ENCODE assay signal across 11 cellular contexts in genomic region chr5:119385136-119386128, GRCh38. TPM values are rescaled to one million over a fixed set of nuclear protein-coding genes. Genes with fewer than 3 reads are reported as not detected.
A peak's percentile ranks its signal among the peaks of the same experiment; 100 is the strongest.
DNase-seq lines count a peak whose midpoint lies in the region; ATAC-seq, FAIRE-seq and TF ChIP-seq lines count a peak whose summit lies in the region.
"Had no signal": no experiment of that assay in that cellular context is flagged by ENCODE, and none has a peak within 500 bp of the region (broad histone marks: within the 10 kb centered on the region; RNA-seq: fewer than 3 reads in every experiment).

No MANE protein-coding gene starts in this region.

- no peaks in the 10 kb centered on the region for H3K27me3 ChIP-seq in pancreas
- H3K27me3 ChIP-seq in Caco-2 (replicated peaks; ENCODE audit: control insufficient read depth, insufficient read depth, low read length) = no peaks in the 10 kb centered on the region

- peaks cover 12 to 16% (median 12%) of the 10 kb centered on the region in 3 donors for H3K4me1 ChIP-seq in pancreas
- peaks cover 7% of the 10 kb centered on the region; the same call in 1 of the 2 replicates for H3K4me1 ChIP-seq in Caco-2
- H3K4me1 ChIP-seq: A549 had no signal

- H3K27me3 Mint-ChIP-seq in activated CD4-positive, alpha-beta T cell treated with anti-CD3 and anti-CD28 coated beads for 36 hours = no peaks in the 10 kb centered on the region
- H3K27me3 Mint-ChIP-seq in WTC11 (ENCODE audit: low read depth) = no peaks in the 10 kb centered on the region
- H3K27me3 Mint-ChIP-seq in Caco-2 (ENCODE audit: insufficient read depth, unreplicated experiment) = no peaks in the 10 kb centered on the region

- POLR2A ChIA-PET in activated CD4-positive, alpha-beta T cell treated with anti-CD3 and anti-CD28 coated beads for 36 hours (lab: Charles Lee) = interaction anchor here (0.6 kb wide), 1 partner anchor 29 kb away, joined by 4 read pairs; no protein-coding TSS in a partner anchor
- POLR2A ChIA-PET in WTC11 (lab: Charles Lee) = no interaction called here
- POLR2A ChIA-PET in Caco-2 (lab: Charles Lee) = no interaction called here

- 82 to 83% methylated on average over 6 of the region's 6 CpGs for WGBS in pancreas, 2 donors

- no peaks in the 10 kb centered on the region for H3K9me3 Mint-ChIP-seq in activated CD4-positive, alpha-beta T cell treated with anti-CD3 and anti-CD28 coated beads for 36 hours (ENCODE audit: low read depth)
- H3K9me3 Mint-ChIP-seq in WTC11 = no peaks in the 10 kb centered on the region
- no peaks in the 10 kb centered on the region for H3K9me3 Mint-ChIP-seq in Caco-2 (ENCODE audit: unreplicated experiment)

- DNase-seq in activated CD4-positive, alpha-beta T cell treated with anti-CD3 and anti-CD28 coated beads for 36 hours = no peak
- no peak for DNase-seq in activated CD4-positive, alpha-beta T cell treated with anti-CD3 and anti-CD28 coated beads for 48 hours
- DNase-seq in WTC11 (ENCODE audit: low spot score) = no peak
- DNase-seq in pancreas = no peak
- DNase-seq in Caco-2 = no peak
- no peak for DNase-seq in NCI-H146 treated with DMSO at 0.1 percent for 48 hours (lab: John Stamatoyannopoulos, UW; ENCODE audit: unreplicated experiment)
- DNase-seq: activated CD4-positive, alpha-beta T cell treated with anti-CD3 and anti-CD28 coated beads for 1 hour; NCI-H526 treated with DMSO at 0.1 percent for 48 hours had no signal

- H3K27ac Mint-ChIP-seq in activated CD4-positive, alpha-beta T cell treated with anti-CD3 and anti-CD28 coated beads for 36 hours = peak overlapping the region; percentile 91
- H3K27ac Mint-ChIP-seq in WTC11 = 0 out of 2 replicates have a peak overlapping the region, but pooled peaks have one; percentile 47
- no peak overlapping the region for H3K27ac Mint-ChIP-seq in Caco-2 (ENCODE audit: unreplicated experiment)

- H3K4me1 Mint-ChIP-seq in activated CD4-positive, alpha-beta T cell treated with anti-CD3 and anti-CD28 coated beads for 36 hours = peaks cover 92% of the 10 kb centered on the region
- H3K4me1 Mint-ChIP-seq in WTC11 = peaks cover 52% of the 10 kb centered on the region
- peaks cover 9% of the 10 kb centered on the region for H3K4me1 Mint-ChIP-seq in Caco-2 (ENCODE audit: low read depth, unreplicated experiment)

- peaks cover 56% of the 10 kb centered on the region for H3K36me3 Mint-ChIP-seq in activated CD4-positive, alpha-beta T cell treated with anti-CD3 and anti-CD28 coated beads for 36 hours (ENCODE audit: low read depth)
- no peaks in the 10 kb centered on the region for H3K36me3 Mint-ChIP-seq in WTC11
- H3K36me3 Mint-ChIP-seq in Caco-2 (ENCODE audit: insufficient read depth, unreplicated experiment) = no peaks in the 10 kb centered on the region

- no peak overlapping the region for H3K4me3 Mint-ChIP-seq in activated CD4-positive, alpha-beta T cell treated with anti-CD3 and anti-CD28 coated beads for 36 hours
- H3K4me3 Mint-ChIP-seq in WTC11 (no peak overlapping the region), Caco-2 (ENCODE audit: unreplicated experiment) (no peak overlapping the region)

- BruUV-seq in Caco-2 (replicated peaks; lab: Mats Ljungman, UMichigan) = no TSS peak

- CTCF ChIA-PET in activated CD4-positive, alpha-beta T cell treated with anti-CD3 and anti-CD28 coated beads for 36 hours (lab: Charles Lee) = interaction anchor here (1.1 to 1.4 kb wide), 2 partner anchors 14 to 16 kb away, joined by 3 to 5 read pairs; no protein-coding TSS in a partner anchor
- CTCF ChIA-PET in WTC11 (lab: Charles Lee) (no interaction called here), Caco-2 (lab: Charles Lee) (no interaction called here)

- peak; percentile 26 for FAIRE-seq in pancreas (lab: Jason Lieb, UNC)
- FAIRE-seq: A549 had no signal

- intact Hi-C loops in activated CD4-positive, alpha-beta T cell treated with anti-CD3 and anti-CD28 coated beads for 36 hours (cut with DNase I, micrococcal nuclease) = loop anchor here in 1 of 2 experiments (1.0 kb wide), 1 partner anchor 10 kb away; no protein-coding TSS in a partner anchor
- intact Hi-C loops in pancreas (cut with DNase I) = no loop called here
- intact Hi-C loops in Caco-2 (cut with micrococcal nuclease; ENCODE audit: unreplicated experiment) = no loop called here

- no peak for ATAC-seq in activated CD4-positive, alpha-beta T cell treated with anti-CD3 and anti-CD28 coated beads for 36 hours
- ATAC-seq in HG02759 (IDR thresholded peaks at IDR 0.05; ENCODE audit: unreplicated experiment) (peak; percentile 48), WTC11 (peak; percentile 46), pancreas (no peak), GM21381 (IDR thresholded peaks at IDR 0.05; ENCODE audit: unreplicated experiment) (no peak)
- ATAC-seq: A549 had no signal

- H3K9me3 ChIP-seq in pancreas (no peaks in the 10 kb centered on the region), Caco-2 (no peaks in the 10 kb centered on the region)
- H3K9me3 ChIP-seq: A549 had no signal

- H3K36me3 ChIP-seq in pancreas (no peaks in the 10 kb centered on the region), Caco-2 (ENCODE audit: control insufficient read depth, insufficient read depth, low read length) (no peaks in the 10 kb centered on the region)

- no peak overlapping the region for H3K27ac ChIP-seq in pancreas
- H3K27ac ChIP-seq: A549 had no signal

- TF ChIP-seq CTCF in WTC11 (IDR thresholded peaks at IDR 0.05) = no peak
- no peak for TF ChIP-seq CTCF in pancreas (IDR thresholded peaks at IDR 0.05)
- TF ChIP-seq CTCF in Caco-2 (IDR thresholded peaks at IDR 0.05; ENCODE audit: insufficient read depth in 1 of 2, low read depth in 1 of 2, low read length in 1 of 2, severe bottlenecking in 1 of 2, unreplicated experiment in 1 of 2) = no peak

- H3K4me3 ChIP-seq in pancreas (no peak overlapping the region), Caco-2 (ENCODE audit: low read depth, low read length) (no peak overlapping the region)
- H3K4me3 ChIP-seq: A549 had no signal

TF ChIP-seq in WTC11, 78 proteins besides CTCF, POLR2A, EP300 and RAD21 (continues in another document):
- no peak for TF ChIP-seq ZNF281 (CRISPR knock-in tag; IDR thresholded peaks at IDR 0.05)
- no peak for TF ChIP-seq ARID4B (CRISPR knock-in tag; IDR thresholded peaks at IDR 0.05; ENCODE audit: borderline replicate concordance)

RNA-seq across cellular contexts. Expression of gene TNFAIP8, which starts 29.6 kb away (rescaled TPM):
- 100 to 1,000 TPM; 166 to 171 TPM for total RNA-seq in activated CD4-positive, alpha-beta T cell treated with anti-CD3 and anti-CD28 coated beads for 36 hours
- total RNA-seq in WTC11 (2021) = 18.1 to 24.1 TPM (median 19.9 TPM) in 3 replicates
- total RNA-seq in pancreas = 10 to 100 TPM in 3 of 6 donors, 1 to 10 TPM in 3; 7.5 to 14.2 (median 10.6) TPM
- polyA plus RNA-seq in pancreas = 1 to 10 TPM; 5.7 to 7.7 TPM
- total RNA-seq in Caco-2 (2022) = 7.4 and 8.8 TPM in 2 replicates

Comparison
In these comparisons a context has a peak if more than half of its experiments do, and no peak if none do; other contexts are left out.
1. ATAC-seq: peak in HG02759 (single experiment) and WTC11 (single experiment); none in activated CD4-positive, alpha-beta T cell treated with anti-CD3 and anti-CD28 coated beads for 36 hours (single experiment), pancreas (0 of 4) and GM21381 (single experiment).